ENCODE assay signal across 22 cellular contexts in the genomic region with DNA sequence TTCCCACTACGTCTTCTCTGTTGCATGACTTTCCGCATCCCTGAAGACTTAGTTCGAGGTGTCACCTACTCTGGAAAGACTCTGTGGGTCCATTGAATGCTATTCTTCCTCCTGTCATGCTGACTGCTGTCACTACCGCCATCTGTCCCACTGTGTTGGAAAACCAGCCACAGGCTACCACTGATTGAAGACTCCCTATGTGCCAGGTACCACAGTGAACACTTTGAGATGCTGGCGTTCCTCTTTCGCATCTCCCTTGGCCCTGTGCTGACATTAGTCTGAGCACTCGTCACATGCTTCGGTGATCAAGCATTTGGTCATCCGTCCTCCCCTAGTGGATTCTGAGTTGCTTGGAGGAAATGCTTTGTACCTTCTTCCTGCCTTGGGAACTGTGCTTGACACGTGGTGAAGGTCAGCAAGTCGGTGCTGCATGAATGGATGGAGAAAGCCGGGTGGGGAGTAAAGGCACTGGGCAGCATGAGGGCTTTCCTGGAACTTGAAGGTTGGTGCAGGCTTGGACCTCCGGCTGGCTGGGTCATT.
A peak's percentile ranks its signal among the peaks of the same experiment; 100 is the strongest.
DNase-seq lines count a peak whose midpoint lies in the region; ATAC-seq, FAIRE-seq and TF ChIP-seq lines count a peak whose summit lies in the region.
"Had no signal": no experiment of that assay in that cellular context is flagged by ENCODE, and none has a peak within 500 bp of the region (broad histone marks: within the 10 kb centered on the region; RNA-seq: fewer than 3 reads in every experiment).

No MANE protein-coding gene starts in this region.

- H3F3A ChIP-seq in OCI-LY1 (ENCODE audit: insufficient read depth, low read length), result peaks cover 5% of the 10 kb centered on the region; the same call in 1 of the 2 replicates

- H3K4me1 Mint-ChIP-seq in nephron progenitor cell, result peaks cover 52% of the 10 kb centered on the region

- H3K27me3 ChIP-seq in BLaER1 treated with 17β-estradiol and CSF1 and Interleukin-3, amounts not matched to agents 10 nM and 100 nM, result no peaks in the 10 kb centered on the region
- H3K27me3 ChIP-seq in OCI-LY1 (ENCODE audit: insufficient read depth, low read length), result no peaks in the 10 kb centered on the region
- no peaks in the 10 kb centered on the region for H3K27me3 ChIP-seq in H1 (replicated peaks in 1 of 4; ENCODE audit: control insufficient read depth in 3 of 4, extremely low read depth in 1 of 4, insufficient read depth in 3 of 4, low read length in 3 of 4)

- TF ChIP-seq EP300 in H1 (IDR thresholded peaks at IDR 0.05; ENCODE audit: borderline replicate concordance in 1 of 2, low read depth in 2 of 2, low read length in 2 of 2), result no peak

- H3K4me3 Mint-ChIP-seq in nephron progenitor cell, result peak overlapping the region; percentile 3
- H3K4me3 Mint-ChIP-seq: CD4-positive, alpha-beta memory T cell had no signal

- H3K27me3 Mint-ChIP-seq in nephron progenitor cell (ENCODE audit: low read depth, poor library complexity), result no peaks in the 10 kb centered on the region
- H3K27me3 Mint-ChIP-seq: CD4-positive, alpha-beta memory T cell had no signal

- no peaks in the 10 kb centered on the region for H3K36me3 Mint-ChIP-seq in nephron progenitor cell (ENCODE audit: low read depth)

- H3K27ac ChIP-seq in BLaER1 treated with 17β-estradiol and CSF1 and Interleukin-3, amounts not matched to agents 10 nM and 100 nM, result peak overlapping the region in 2 of 11 experiments; percentile 3 to 8; a peak in 2 of 22 replicates
- H3K27ac ChIP-seq in OCI-LY1 (ENCODE audit: low read depth, low read length, poor library complexity, severe bottlenecking), result peak overlapping the region; percentile 99
- no peak overlapping the region for H3K27ac ChIP-seq in H1 (ENCODE audit: low read depth, low read length)
- H3K27ac ChIP-seq: PC-9 had no signal

- peak overlapping the region; percentile 32; the same call in 1 of the 2 replicates for H2AK5ac ChIP-seq in H1 (ENCODE audit: low read depth, low read length)

- no peak overlapping the region for H2BK15ac ChIP-seq in H1 (ENCODE audit: low read length)

- POLR2A ChIA-PET in H1 (lab: Charles Lee; ENCODE audit: partially characterized antibody), result no interaction called here

- FAIRE-seq in H1 (lab: Jason Lieb, UNC), result no peak
- no peak for FAIRE-seq in GM12892 (lab: Jason Lieb, UNC)
- FAIRE-seq: A204.1, GM19239 had no signal

- no peak overlapping the region for H3K4me3 ChIP-seq in BLaER1 treated with 17β-estradiol and CSF1 and Interleukin-3, amounts not matched to agents 10 nM and 100 nM
- H3K4me3 ChIP-seq in OCI-LY1 (ENCODE audit: low read depth, low read length, poor library complexity, severe bottlenecking) (peak overlapping the region; percentile 35), H1 (ENCODE audit: extremely low read depth in 1 of 4, insufficient read depth in 2 of 4, low read depth in 3 of 4, low read length in 4 of 4) (no peak overlapping the region)
- H3K4me3 ChIP-seq: PC-9 had no signal

- 0 out of 2 replicates have a peak, but pooled peaks cover 2% of the 10 kb centered on the region for H3K79me1 ChIP-seq in H1 (ENCODE audit: low read depth, low read length)

- no peak overlapping the region for H3K18ac ChIP-seq in H1 (ENCODE audit: extremely low read depth, low read length)

- ATAC-seq in GM21825 (IDR thresholded peaks at IDR 0.05; ENCODE audit: unreplicated experiment) (no peak), GM19035 (IDR thresholded peaks at IDR 0.05; ENCODE audit: unreplicated experiment) (no peak), left ventricle myocardium superior (no peak)
- ATAC-seq: SK-N-SH treated with all-trans-retinoic acid at 6 μM for 48 hours had no signal

- no peak for TF ChIP-seq RAD21 in H1 (IDR thresholded peaks at IDR 0.05 in 1 of 2, conservative IDR thresholded peaks at IDR 0.05 in 1 of 2; ENCODE audit: low read depth in 2 of 2, low read length in 2 of 2)

- H3K79me2 ChIP-seq in OCI-LY1 (ENCODE audit: insufficient read depth, low read length) (peaks cover 19% of the 10 kb centered on the region), H1 (ENCODE audit: control insufficient read depth in 1 of 2, insufficient read depth in 2 of 2, low read length in 2 of 2) (no peaks in the 10 kb centered on the region)

- H3K4me2 ChIP-seq in BLaER1 treated with 17β-estradiol and CSF1 and Interleukin-3, amounts not matched to agents 10 nM and 100 nM, result peak overlapping the region; percentile 3 to 84 (median 64); a peak in 20 of 22 replicates
- peak overlapping the region; percentile 56 for H3K4me2 ChIP-seq in OCI-LY1 (ENCODE audit: low read length)
- no peak overlapping the region for H3K4me2 ChIP-seq in H1 (ENCODE audit: insufficient read depth in 1 of 2, low read depth in 2 of 2, low read length in 2 of 2)
- H3K4me2 ChIP-seq: PC-9 had no signal

- H3K9me3 ChIP-seq in BLaER1 treated with 17β-estradiol and CSF1 and Interleukin-3, amounts not matched to agents 10 nM and 100 nM (replicated peaks in 1 of 11), result no peaks in the 10 kb centered on the region; a peak in 2 of 22 replicates
- no peaks in the 10 kb centered on the region for H3K9me3 ChIP-seq in OCI-LY1 (ENCODE audit: low read length)
- no peaks in the 10 kb centered on the region for H3K9me3 ChIP-seq in H1 (ENCODE audit: insufficient read depth in 2 of 2, low read depth in 1 of 2, low read length in 1 of 2)

- no peaks in the 10 kb centered on the region for H3K36me3 ChIP-seq in BLaER1 treated with 17β-estradiol and CSF1 and Interleukin-3, amounts not matched to agents 10 nM and 100 nM
- H3K36me3 ChIP-seq in OCI-LY1 (ENCODE audit: insufficient read depth, low read length), result peaks cover 18% of the 10 kb centered on the region
- H3K36me3 ChIP-seq in H1 (ENCODE audit: control insufficient read depth in 2 of 4, insufficient read depth in 4 of 4, low read length in 3 of 4), result no peaks in the 10 kb centered on the region

- TF ChIP-seq POLR2A in H1 (IDR thresholded peaks at IDR 0.05; ENCODE audit: control extremely low read depth in 1 of 2, low read depth in 2 of 2, low read length in 2 of 2) (no peak), GM12892 (IDR thresholded peaks at IDR 0.05; ENCODE audit: low read depth, low read length) (no peak)

- peaks cover 0 to 93% (median 0%) of the 10 kb centered on the region in 11 experiments; a peak in 3 of 22 replicates for H4K20me1 ChIP-seq in BLaER1 treated with 17β-estradiol and CSF1 and Interleukin-3, amounts not matched to agents 10 nM and 100 nM
- H4K20me1 ChIP-seq in OCI-LY1 (ENCODE audit: insufficient read depth, low read length) (no peaks in the 10 kb centered on the region), H1 (replicated peaks in 1 of 2; ENCODE audit: control insufficient read depth in 1 of 2, insufficient read depth in 2 of 2, low read length in 2 of 2) (no peaks in the 10 kb centered on the region)

- H3K9me3 Mint-ChIP-seq in nephron progenitor cell, result no peaks in the 10 kb centered on the region
- H3K9me3 Mint-ChIP-seq: CD4-positive, alpha-beta memory T cell had no signal

- 92% methylated on average over 13 of the region's 13 CpGs; no CpG with 5 or more reads in 1 of the 2 experiments for WGBS in H1 (ENCODE audit: extremely low coverage in 1 of 2, insufficient coverage in 1 of 2, insufficient read length in 1 of 2, insufficient replicate concordance in 2 of 2, low coverage in 1 of 2, low lambda C conversion rate in 2 of 2, missing lambda C conversion rate in 1 of 2), 2 experiments

- no peak overlapping the region for H3K23ac ChIP-seq in H1 (ENCODE audit: insufficient read length)

- H3K9ac ChIP-seq in BLaER1 treated with 17β-estradiol and CSF1 and Interleukin-3, amounts not matched to agents 10 nM and 100 nM, result no peak overlapping the region
- H3K9ac ChIP-seq in OCI-LY1 (ENCODE audit: low read length) (peak overlapping the region; percentile 71), H1 (replicated peaks in 1 of 4; ENCODE audit: extremely low read depth in 1 of 4, low read depth in 3 of 4, low read length in 3 of 4) (no peak overlapping the region; a peak in 1 of 7 replicates)

- CTCF ChIA-PET in H1 (lab: Charles Lee; ENCODE audit: partially characterized antibody), result no interaction called here

- H4K8ac ChIP-seq in H1 (ENCODE audit: extremely low read depth, insufficient read depth, low read length), result no peak overlapping the region

- peak overlapping the region; percentile 30 for H3K27ac Mint-ChIP-seq in nephron progenitor cell

- no peak overlapping the region for H3K56ac ChIP-seq in H1 (replicated peaks; ENCODE audit: insufficient read length, low read depth, low read length)

- peaks cover 24 to 73% (median 48%) of the 10 kb centered on the region in 10 experiments for H3K4me1 ChIP-seq in BLaER1 treated with 17β-estradiol and CSF1 and Interleukin-3, amounts not matched to agents 10 nM and 100 nM
- H3K4me1 ChIP-seq in OCI-LY1 (ENCODE audit: insufficient read depth, low read length, severe bottlenecking), result peaks cover 100% of the 10 kb centered on the region
- H3K4me1 ChIP-seq in H1 (replicated peaks in 1 of 4; ENCODE audit: control insufficient read depth in 3 of 4, insufficient read depth in 4 of 4, low read length in 3 of 4), result 0 out of 7 replicates have a peak, but pooled peaks cover 0 to 2% (median 0%) of the 10 kb centered on the region in 4 experiments

- H3K4ac ChIP-seq in H1 (replicated peaks; ENCODE audit: insufficient read length, low read depth, low read length), result no peak overlapping the region

- no peak for TF ChIP-seq CTCF in OCI-LY1 (IDR thresholded peaks at IDR 0.05; ENCODE audit: low read length)
- no peak for TF ChIP-seq CTCF in H1 (IDR thresholded peaks at IDR 0.05; ENCODE audit: control extremely low read depth in 1 of 3, insufficient read depth in 1 of 3, low read depth in 1 of 3, low read length in 3 of 3)
- no peak for TF ChIP-seq CTCF in nephron progenitor cell (IDR thresholded peaks at IDR 0.05)

- no peak overlapping the region for H2BK5ac ChIP-seq in H1 (ENCODE audit: low read depth, low read length)

- H3K9me2 ChIP-seq in OCI-LY1 (ENCODE audit: low read depth, low read length), result no peaks in the 10 kb centered on the region

- H2AFZ ChIP-seq in OCI-LY1 (ENCODE audit: low read length) (no peak overlapping the region), H1 (ENCODE audit: low read length) (no peak overlapping the region)
- H2AFZ ChIP-seq: PC-9 had no signal

- no peak overlapping the region for H2BK120ac ChIP-seq in H1 (replicated peaks; ENCODE audit: low read depth, low read length)

- no peaks in the 10 kb centered on the region for H3K23me2 ChIP-seq in H1 (ENCODE audit: low read depth, low read length)

- no peak overlapping the region for H4K5ac ChIP-seq in H1 (ENCODE audit: insufficient read length, low read depth, low read length)

- H2BK12ac ChIP-seq in H1 (ENCODE audit: low read depth, low read length), result no peak overlapping the region

- H4K91ac ChIP-seq in H1 (replicated peaks; ENCODE audit: insufficient read length, low read length), result no peak overlapping the region

- DNase-seq in H1 (ENCODE audit: low read depth in 1 of 2, low spot score in 2 of 2) (no peak), nephron progenitor cell (peak; percentile 17), left ventricle myocardium superior (no peak), GM12892 (ENCODE audit: insufficient read length) (no peak)
- DNase-seq: AML-193; CD4-positive, alpha-beta memory T cell; EL; KG1; NCI-H1092; NCI-H1694; NCI-H2107; NCI-H345; NCI-H526 treated with DMSO at 0.1 percent for 48 hours; PC-9; SHP77 had no signal

- no peak overlapping the region for H2BK20ac ChIP-seq in H1 (ENCODE audit: low read length)

- intact Hi-C loops in left ventricle myocardium superior (cut with micrococcal nuclease), result no loop called here

- H3K14ac ChIP-seq in H1 (ENCODE audit: insufficient read length), result no peak overlapping the region

Comparison
In these comparisons a context has a peak if more than half of its experiments do, and no peak if none do; other contexts are left out.
1. H3K4me2 ChIP-seq: peak in BLaER1 treated with 17β-estradiol and CSF1 and Interleukin-3, amounts not matched to agents 10 nM and 100 nM (11 of 11) and OCI-LY1 (single experiment); none in H1 (0 of 2).